19 cellular contexts compared by ENCODE assay signal in genomic region chr5:135568241-135568640, GRCh38. TPM values are rescaled to one million over a fixed set of nuclear protein-coding genes. Genes with fewer than 3 reads are reported as not detected.
DNase-seq lines count a peak whose midpoint lies in the region; ATAC-seq and TF ChIP-seq lines count a peak whose summit lies in the region.
"Had no signal": no experiment of that assay in that cellular context is flagged by ENCODE, and none has a peak within 500 bp of the region (broad histone marks: within the 10 kb centered on the region; RNA-seq: fewer than 3 reads in every experiment).

No MANE protein-coding gene starts in this region.

- no peak for ATAC-seq in GM21786 (IDR thresholded peaks at IDR 0.05; ENCODE audit: unreplicated experiment)

- DNase-seq in Ammon's horn (ENCODE audit: low spot score) (peak; percentile 44), esophagus squamous epithelium (lab: John Stamatoyannopoulos, UW) (no peak), osteoblast (ENCODE audit: insufficient read length, low spot score, missing footprints) (peak; percentile 30), COLO829 (ENCODE audit: low spot score) (no peak)
- DNase-seq in stimulated activated CD4-positive, alpha-beta T cell treated with anti-CD3 and anti-CD28 coated beads, Interleukin-1b, Interleukin-23, amount 100 ng/mL, for 48 hours: no peak
- DNase-seq: COR-L47, DMS153, NCI-H1105 treated with DMSO at 0.1 percent for 48 hours, NCI-H1694 treated with DMSO at 0.1 percent for 48 hours, NCI-H2227 treated with DMSO at 0.1 percent for 48 hours, NCI-H510A treated with DMSO at 0.1 percent for 48 hours, NCI-H82, SHP77 treated with DMSO at 0.1 percent for 48 hours, SK-N-SH had no signal

- 55 to 68% methylated on average over 4 to 6 of the region's 6 CpGs for WGBS in esophagus squamous epithelium, 2 donors

- H3K9me2 ChIP-seq in Loucy (replicated peaks; ENCODE audit: low read depth, low read length): no peaks in the 10 kb centered on the region
- H3K9me2 ChIP-seq: SK-N-SH had no signal

- no peak for TF ChIP-seq CTCF in Loucy (conservative IDR thresholded peaks at IDR 0.05; ENCODE audit: low read length)
- TF ChIP-seq CTCF in esophagus squamous epithelium (IDR thresholded peaks at IDR 0.05): no peak
- no peak for TF ChIP-seq CTCF in osteoblast (IDR thresholded peaks at IDR 0.05; ENCODE audit: extremely low read depth, low read depth, low read length)

- H3K27me3 ChIP-seq in Loucy (ENCODE audit: insufficient read depth, low read length, poor library complexity, severe bottlenecking) (no peaks in the 10 kb centered on the region), esophagus squamous epithelium (peaks cover 0 to 31% (median 0%) of the 10 kb centered on the region in 4 donors), osteoblast (ENCODE audit: insufficient read depth, low read length) (peaks cover 11% of the 10 kb centered on the region)

- intact Hi-C loops in esophagus squamous epithelium (cut with DNase I): no loop called here

- no peaks in the 10 kb centered on the region for H3F3A ChIP-seq in Loucy (ENCODE audit: low read depth)

- H2AFZ ChIP-seq in Loucy (ENCODE audit: low read length): 0 out of 2 replicates have a peak overlapping the region, but pooled peaks have one; percentile 39
- peak overlapping the region; percentile 22 for H2AFZ ChIP-seq in osteoblast (ENCODE audit: low read length)

- H4K20me1 ChIP-seq in Loucy (ENCODE audit: insufficient read depth, low read length, poor library complexity, severe bottlenecking) (no peaks in the 10 kb centered on the region), osteoblast (ENCODE audit: insufficient read depth, low read length) (no peaks in the 10 kb centered on the region)

- H3K9me3 ChIP-seq in Loucy (ENCODE audit: insufficient read depth, low read depth, low read length) (no peaks in the 10 kb centered on the region), esophagus squamous epithelium (no peaks in the 10 kb centered on the region), osteoblast (ENCODE audit: low read depth, low read length) (no peaks in the 10 kb centered on the region)
- H3K9me3 ChIP-seq: SK-N-SH had no signal

- peak overlapping the region; percentile 21 to 76 (median 67) for H3K27ac ChIP-seq in esophagus squamous epithelium
- no peak overlapping the region for H3K27ac ChIP-seq in osteoblast (ENCODE audit: low read depth, low read length)
- H3K27ac ChIP-seq: C4-2B had no signal

- H3K36me3 ChIP-seq in Loucy (ENCODE audit: insufficient read depth, low read length) (no peaks in the 10 kb centered on the region), esophagus squamous epithelium (no peaks in the 10 kb centered on the region), osteoblast (ENCODE audit: insufficient read depth, low read length) (no peaks in the 10 kb centered on the region)

- no peak overlapping the region for H3K4me3 ChIP-seq in Loucy (ENCODE audit: low read length, poor library complexity, severe bottlenecking)
- no peak overlapping the region for H3K4me3 ChIP-seq in esophagus squamous epithelium
- no peak overlapping the region for H3K4me3 ChIP-seq in osteoblast (ENCODE audit: insufficient read depth, low read length)

- H3K4me1 ChIP-seq in Loucy (ENCODE audit: insufficient read depth, low read length, poor library complexity, severe bottlenecking) (peaks cover 6% of the 10 kb centered on the region), esophagus squamous epithelium (peaks cover 0 to 70% (median 12%) of the 10 kb centered on the region in 3 donors), osteoblast (ENCODE audit: insufficient read depth, low read length) (no peaks in the 10 kb centered on the region)

- H3K79me2 ChIP-seq in Loucy (ENCODE audit: insufficient read depth, low read length) (no peaks in the 10 kb centered on the region), osteoblast (ENCODE audit: insufficient read depth, low read length) (no peaks in the 10 kb centered on the region)

- TF ChIP-seq POLR2A in esophagus squamous epithelium (IDR thresholded peaks at IDR 0.05): no peak

- H3K9ac ChIP-seq in Loucy (ENCODE audit: low read depth, low read length, poor library complexity, severe bottlenecking): no peak overlapping the region
- H3K9ac ChIP-seq: SK-N-SH had no signal

- H3K4me2 ChIP-seq in Loucy (ENCODE audit: low read depth, low read length, poor library complexity, severe bottlenecking): no peak overlapping the region
- no peak overlapping the region for H3K4me2 ChIP-seq in osteoblast (ENCODE audit: insufficient read depth, low read length)
- H3K4me2 ChIP-seq: SK-N-SH had no signal

RNA-seq across cellular contexts. Expression of gene CXCL14, which starts 10.6 kb away (rescaled TPM):
- total RNA-seq in esophagus squamous epithelium: 100 to 1,000 TPM in 2 of 4 donors, 10 to 100 TPM in 2; 23.1 to 160 (median 95.4) TPM
- total RNA-seq in osteoblast: not detected in 2 replicates
- total RNA-seq: A673, RPMI7951 had no signal

RNA-seq across cellular contexts. Expression of gene NEUROG1, which starts 32.5 kb away (rescaled TPM):
- total RNA-seq in esophagus squamous epithelium (not detected), osteoblast (not detected in 2 replicates)
- total RNA-seq: A673, RPMI7951 had no signal

Comparison
In these comparisons a context has a peak if more than half of its experiments do, and no peak if none do; other contexts are left out.
1. DNase-seq: peak in Ammon's horn (single experiment) and osteoblast (single experiment); none in esophagus squamous epithelium (single experiment), stimulated activated CD4-positive, alpha-beta T cell treated with anti-CD3 and anti-CD28 coated beads, Interleukin-1b, Interleukin-23, amount 100 ng/mL, for 48 hours (single experiment) and COLO829 (single experiment).
2. RNA of gene CXCL14, which starts 10.6 kb away (total RNA-seq): 23.1 to 160 TPM in esophagus squamous epithelium; not detected in osteoblast; every median in the first group is over 10 times any median in the second.